20 cellular contexts compared by ENCODE assay signal in the genomic region with DNA sequence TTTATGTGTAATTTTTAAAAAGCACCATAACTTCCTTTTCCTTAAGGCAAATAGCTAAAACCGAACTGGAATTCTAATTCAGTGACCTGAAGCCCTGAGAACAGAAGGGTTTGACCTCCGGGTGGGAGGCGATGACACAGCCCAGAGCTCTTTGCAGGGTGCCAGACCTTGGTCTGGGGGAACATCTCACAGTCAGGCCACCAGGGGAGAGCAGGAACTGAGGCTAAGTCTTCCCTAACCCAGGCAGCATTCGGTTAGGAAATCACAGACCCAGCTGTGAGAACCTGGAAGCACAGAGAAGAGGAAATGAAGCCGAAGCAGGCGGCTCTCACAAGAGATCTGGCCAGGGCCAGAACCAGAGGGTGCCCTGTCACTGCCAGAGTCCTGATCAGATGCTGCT.
DNase-seq lines count a peak whose midpoint lies in the region; ATAC-seq and TF ChIP-seq lines count a peak whose summit lies in the region.
"Had no signal": no experiment of that assay in that cellular context is flagged by ENCODE, and none has a peak within 500 bp of the region (broad histone marks: within the 10 kb centered on the region; RNA-seq: fewer than 3 reads in every experiment).

No MANE protein-coding gene starts in this region.

- H3K36me3 ChIP-seq in SK-N-SH (replicated peaks in 1 of 2; ENCODE audit: control insufficient read depth in 1 of 2, insufficient read depth in 2 of 2, low read length in 1 of 2) (no peaks in the 10 kb centered on the region), OCI-LY3 (replicated peaks; ENCODE audit: low read depth, low read length) (no peaks in the 10 kb centered on the region), thoracic aorta (no peaks in the 10 kb centered on the region)
- H3K36me3 ChIP-seq: heart right ventricle, SJCRH30, tibial nerve had no signal

- no peak overlapping the region for H3K27ac ChIP-seq in SK-N-SH (ENCODE audit: low read depth in 2 of 2, low read length in 1 of 2)
- no peak overlapping the region for H3K27ac ChIP-seq in OCI-LY3 (ENCODE audit: low read length)
- peak overlapping the region; percentile 59 to 69 for H3K27ac ChIP-seq in thoracic aorta
- H3K27ac ChIP-seq: heart right ventricle, SJCRH30 had no signal

- no peak for ATAC-seq in SK-N-SH treated with all-trans-retinoic acid at 6 μM for 48 hours
- ATAC-seq in thoracic aorta (ENCODE audit: insufficient number of reproducible peaks, low FRiP score, low read depth) = no peak
- ATAC-seq: esophagus mucosa had no signal

- H2AFZ ChIP-seq in SK-N-SH (ENCODE audit: low read depth) = no peak overlapping the region
- 0 out of 2 replicates have a peak overlapping the region, but pooled peaks have one; percentile 21 for H2AFZ ChIP-seq in OCI-LY3 (ENCODE audit: low read depth, low read length)

- H4K20me1 ChIP-seq in SK-N-SH (ENCODE audit: insufficient read depth) = no peaks in the 10 kb centered on the region
- no peaks in the 10 kb centered on the region for H4K20me1 ChIP-seq in OCI-LY3 (ENCODE audit: insufficient read depth, low read length)

- no peaks in the 10 kb centered on the region for H3K79me2 ChIP-seq in SK-N-SH (ENCODE audit: insufficient read depth)
- H3K79me2 ChIP-seq in OCI-LY3 (ENCODE audit: low read length) = no peaks in the 10 kb centered on the region

- no peak overlapping the region for H3K9ac ChIP-seq in SK-N-SH
- H3K9ac ChIP-seq in OCI-LY3 (ENCODE audit: low read length) = no peak overlapping the region

- TF ChIP-seq RAD21 in SK-N-SH (IDR thresholded peaks at IDR 0.05; ENCODE audit: low read length) = no peak

- no peak for TF ChIP-seq EP300 in SK-N-SH (IDR thresholded peaks at IDR 0.05; ENCODE audit: borderline replicate concordance in 1 of 2, low read depth in 1 of 2, low read length in 1 of 2)

- no peak overlapping the region for H3K4me3 ChIP-seq in SK-N-SH (ENCODE audit: low read depth in 2 of 2, low read length in 1 of 2)
- no peak overlapping the region for H3K4me3 ChIP-seq in OCI-LY3 (ENCODE audit: low read length)
- no peak overlapping the region for H3K4me3 ChIP-seq in fibroblast of villous mesenchyme (ENCODE audit: low read depth, low read length)
- H3K4me3 ChIP-seq in thoracic aorta = no peak overlapping the region
- H3K4me3 ChIP-seq: heart right ventricle, SJCRH30, tibial nerve had no signal

- TF ChIP-seq CTCF in SK-N-SH (IDR thresholded peaks at IDR 0.05) (no peak), OCI-LY3 (IDR thresholded peaks at IDR 0.05; ENCODE audit: low read depth, low read length) (no peak), fibroblast of villous mesenchyme (IDR thresholded peaks at IDR 0.05; ENCODE audit: insufficient read depth, low read depth, low read length) (no peak), thoracic aorta (IDR thresholded peaks at IDR 0.05) (no peak)

- CTCF ChIA-PET in SK-N-SH (lab: Yijun Ruan, JAX) = no interaction called here

- H3K4me1 ChIP-seq in SK-N-SH (ENCODE audit: control insufficient read depth in 1 of 2, insufficient read depth in 2 of 2, low read depth in 1 of 2, low read length in 1 of 2) = peaks cover 0 to 6% of the 10 kb centered on the region in 2 experiments; a peak in 2 of 4 replicates
- peaks cover 13% of the 10 kb centered on the region for H3K4me1 ChIP-seq in OCI-LY3 (ENCODE audit: low read length)
- peaks cover 24 to 61% of the 10 kb centered on the region in 2 donors for H3K4me1 ChIP-seq in thoracic aorta (ENCODE audit: control insufficient read depth in 1 of 2, low read depth in 2 of 2)
- H3K4me1 ChIP-seq: SJCRH30 had no signal

- H3K9me3 ChIP-seq in SK-N-SH = no peaks in the 10 kb centered on the region
- H3K9me3 ChIP-seq in OCI-LY3 (ENCODE audit: insufficient read depth, low read length) = no peaks in the 10 kb centered on the region
- H3K9me3 ChIP-seq in thoracic aorta = no peaks in the 10 kb centered on the region
- H3K9me3 ChIP-seq: heart right ventricle, SJCRH30, tibial nerve had no signal

- H3K27me3 ChIP-seq in SK-N-SH (ENCODE audit: insufficient read depth) = no peaks in the 10 kb centered on the region
- no peaks in the 10 kb centered on the region for H3K27me3 ChIP-seq in OCI-LY3 (ENCODE audit: low read depth, low read length)
- H3K27me3 ChIP-seq in thoracic aorta (replicated peaks; ENCODE audit: insufficient read depth) = no peaks in the 10 kb centered on the region
- H3K27me3 ChIP-seq: heart right ventricle, SJCRH30, tibial nerve had no signal

- POLR2A ChIA-PET in SK-N-SH (lab: Yijun Ruan, JAX) = no interaction called here

- WGBS in SK-N-SH (ENCODE audit: low lambda C conversion rate) = 25% methylated on average over 6 of the region's 6 CpGs

- H3K9me2 ChIP-seq in SK-N-SH = no peaks in the 10 kb centered on the region

- no peaks in the 10 kb centered on the region for H3F3A ChIP-seq in SK-N-SH (replicated peaks; ENCODE audit: insufficient read depth)

- no peak overlapping the region for H3K4me2 ChIP-seq in SK-N-SH
- H3K4me2 ChIP-seq in OCI-LY3 (ENCODE audit: low read length) = no peak overlapping the region

- peak; percentile 14 for DNase-seq in SK-N-SH
- peak; percentile 1 for DNase-seq in fibroblast of villous mesenchyme (ENCODE audit: low read depth)
- no peak for DNase-seq in thoracic aorta (ENCODE audit: low spot score)
- DNase-seq in cerebellar nuclear complex (lab: John Stamatoyannopoulos, UW) = no peak
- DNase-seq in NCI-H187 (lab: John Stamatoyannopoulos, UW) = no peak
- no peak for DNase-seq in SIG-M5 treated with dmso at 0.1 percent for 504 hours (lab: John Stamatoyannopoulos, UW; ENCODE audit: unreplicated experiment)
- DNase-seq: activated CD4-positive, alpha-beta T cell treated with anti-CD3 and anti-CD28 coated beads for 48 hours; activated naive CD4-positive, alpha-beta T cell treated with anti-CD3 and anti-CD28 coated beads for 36 hours; C1 segment of cervical spinal cord; DMS153; KG1; NCI-H1092; NCI-H2171 treated with DMSO at 0.1 percent for 48 hours; T1000 had no signal

TF ChIP-seq in SK-N-SH, 30 proteins besides CTCF, POLR2A, EP300 and RAD21 (continues in another document):
- no peak for TF ChIP-seq TEAD4 (IDR thresholded peaks at IDR 0.05; ENCODE audit: borderline replicate concordance, insufficient read depth)
- TF ChIP-seq REST (IDR thresholded peaks at IDR 0.05; ENCODE audit: low read depth, low read length) = no peak

TF ChIP-seq in SK-N-SH treated with all-trans-retinoic acid at 6 μM for 48 hours, 23 proteins besides CTCF, POLR2A, EP300 and RAD21 (continues in another document):
- TF ChIP-seq ARNTL (CRISPR knock-in tag; IDR thresholded peaks at IDR 0.05; ENCODE audit: borderline replicate concordance, low read depth) (no peak), OSR1 (CRISPR knock-in tag; IDR thresholded peaks at IDR 0.05) (no peak), ZFP30 (CRISPR knock-in tag; IDR thresholded peaks at IDR 0.05) (no peak), RARB (CRISPR knock-in tag; IDR thresholded peaks at IDR 0.05) (no peak), ZNF565 (CRISPR knock-in tag; conservative IDR thresholded peaks at IDR 0.05; ENCODE audit: low read depth) (no peak), TOX (CRISPR knock-in tag; IDR thresholded peaks at IDR 0.05; ENCODE audit: borderline replicate concordance) (no peak), TCF4 (CRISPR knock-in tag; IDR thresholded peaks at IDR 0.05; ENCODE audit: borderline replicate concordance) (no peak), BACH2 (CRISPR knock-in tag; IDR thresholded peaks at IDR 0.05; ENCODE audit: borderline replicate concordance) (no peak), GLIS3 (CRISPR knock-in tag; IDR thresholded peaks at IDR 0.05) (no peak)
- TF ChIP-seq, protein P1, sequence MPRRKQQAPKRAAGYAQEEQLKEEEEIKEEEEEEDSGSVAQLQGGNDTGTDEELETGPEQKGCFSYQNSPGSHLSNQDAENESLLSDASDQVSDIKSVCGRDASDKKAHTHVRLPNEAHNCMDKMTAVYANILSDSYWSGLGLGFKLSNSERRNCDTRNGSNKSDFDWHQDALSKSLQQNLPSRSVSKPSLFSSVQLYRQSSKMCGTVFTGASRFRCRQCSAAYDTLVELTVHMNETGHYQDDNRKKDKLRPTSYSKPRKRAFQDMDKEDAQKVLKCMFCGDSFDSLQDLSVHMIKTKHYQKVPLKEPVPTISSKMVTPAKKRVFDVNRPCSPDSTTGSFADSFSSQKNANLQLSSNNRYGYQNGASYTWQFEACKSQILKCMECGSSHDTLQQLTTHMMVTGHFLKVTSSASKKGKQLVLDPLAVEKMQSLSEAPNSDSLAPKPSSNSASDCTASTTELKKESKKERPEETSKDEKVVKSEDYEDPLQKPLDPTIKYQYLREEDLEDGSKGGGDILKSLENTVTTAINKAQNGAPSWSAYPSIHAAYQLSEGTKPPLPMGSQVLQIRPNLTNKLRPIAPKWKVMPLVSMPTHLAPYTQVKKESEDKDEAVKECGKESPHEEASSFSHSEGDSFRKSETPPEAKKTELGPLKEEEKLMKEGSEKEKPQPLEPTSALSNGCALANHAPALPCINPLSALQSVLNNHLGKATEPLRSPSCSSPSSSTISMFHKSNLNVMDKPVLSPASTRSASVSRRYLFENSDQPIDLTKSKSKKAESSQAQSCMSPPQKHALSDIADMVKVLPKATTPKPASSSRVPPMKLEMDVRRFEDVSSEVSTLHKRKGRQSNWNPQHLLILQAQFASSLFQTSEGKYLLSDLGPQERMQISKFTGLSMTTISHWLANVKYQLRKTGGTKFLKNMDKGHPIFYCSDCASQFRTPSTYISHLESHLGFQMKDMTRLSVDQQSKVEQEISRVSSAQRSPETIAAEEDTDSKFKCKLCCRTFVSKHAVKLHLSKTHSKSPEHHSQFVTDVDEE (CRISPR knock-in tag; IDR thresholded peaks at IDR 0.05) = no peak
- TF ChIP-seq, protein P2, sequence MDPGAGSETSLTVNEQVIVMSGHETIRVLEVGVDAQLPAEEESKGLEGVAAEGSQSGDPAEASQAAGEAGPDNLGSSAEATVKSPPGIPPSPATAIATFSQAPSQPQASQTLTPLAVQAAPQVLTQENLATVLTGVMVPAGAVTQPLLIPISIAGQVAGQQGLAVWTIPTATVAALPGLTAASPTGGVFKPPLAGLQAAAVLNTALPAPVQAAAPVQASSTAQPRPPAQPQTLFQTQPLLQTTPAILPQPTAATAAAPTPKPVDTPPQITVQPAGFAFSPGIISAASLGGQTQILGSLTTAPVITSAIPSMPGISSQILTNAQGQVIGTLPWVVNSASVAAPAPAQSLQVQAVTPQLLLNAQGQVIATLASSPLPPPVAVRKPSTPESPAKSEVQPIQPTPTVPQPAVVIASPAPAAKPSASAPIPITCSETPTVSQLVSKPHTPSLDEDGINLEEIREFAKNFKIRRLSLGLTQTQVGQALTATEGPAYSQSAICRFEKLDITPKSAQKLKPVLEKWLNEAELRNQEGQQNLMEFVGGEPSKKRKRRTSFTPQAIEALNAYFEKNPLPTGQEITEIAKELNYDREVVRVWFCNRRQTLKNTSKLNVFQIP (CRISPR knock-in tag; IDR thresholded peaks at IDR 0.05; ENCODE audit: borderline replicate concordance, low read depth) = no peak

Comparison
In these comparisons a context has a peak if more than half of its experiments do, and no peak if none do; other contexts are left out.
1. DNase-seq: peak in SK-N-SH (single experiment) and fibroblast of villous mesenchyme (single experiment); none in thoracic aorta (single experiment), cerebellar nuclear complex (0 of 2), NCI-H187 (0 of 2) and SIG-M5 treated with dmso at 0.1 percent for 504 hours (single experiment).
2. H3K27ac ChIP-seq: peak in thoracic aorta (2 of 2); none in SK-N-SH (0 of 2) and OCI-LY3 (single experiment).